Comparison of ENCODE assay signal across 13 cellular contexts in the genomic region with DNA sequence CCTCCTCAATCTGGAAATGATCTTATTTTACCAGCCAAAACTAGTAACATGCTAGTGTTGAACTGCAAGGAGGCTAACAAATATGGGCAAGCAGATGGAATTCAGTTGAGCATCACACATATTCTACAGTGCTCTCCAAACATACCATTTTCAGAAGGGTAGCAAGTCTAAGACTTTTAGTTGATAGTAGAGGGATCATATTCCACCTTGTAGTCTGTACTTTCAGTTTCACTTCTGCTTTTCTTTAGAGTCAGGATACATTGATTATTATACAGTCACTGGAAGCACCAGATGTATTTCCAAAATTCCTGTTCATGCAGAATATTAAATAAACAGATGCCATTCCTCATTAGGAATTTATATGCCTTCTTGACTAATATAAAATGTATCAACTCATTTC.
A peak's percentile ranks its signal among the peaks of the same experiment; 100 is the strongest.
DNase-seq lines count a peak whose midpoint lies in the region; ATAC-seq and TF ChIP-seq lines count a peak whose summit lies in the region.
"Had no signal": no experiment of that assay in that cellular context is flagged by ENCODE, and none has a peak within 500 bp of the region (broad histone marks: within the 10 kb centered on the region; RNA-seq: fewer than 3 reads in every experiment).

No MANE protein-coding gene starts in this region.

- no peak for TF ChIP-seq CTCF in fibroblast of lung (conservative IDR thresholded peaks at IDR 0.05 in 1 of 2, IDR thresholded peaks at IDR 0.05 in 1 of 2; ENCODE audit: low read depth in 1 of 2, low read length in 2 of 2)

- peak overlapping the region; percentile 74 for H3K4me2 ChIP-seq in fibroblast of lung (ENCODE audit: extremely low read depth, insufficient read depth, low read length)

- H3K27me3 ChIP-seq in fibroblast of lung (ENCODE audit: control insufficient read depth, insufficient read depth, low read length): no peaks in the 10 kb centered on the region
- H3K27me3 ChIP-seq: neutrophil had no signal

- no peaks in the 10 kb centered on the region for H4K20me1 ChIP-seq in fibroblast of lung (ENCODE audit: control insufficient read depth, extremely low read depth, insufficient read depth, low read length)

- no peak overlapping the region for H3K27ac ChIP-seq in fibroblast of lung (ENCODE audit: insufficient read depth, low read length)
- H3K27ac ChIP-seq: neutrophil had no signal

- no peak overlapping the region for H3K9ac ChIP-seq in fibroblast of lung (ENCODE audit: insufficient read depth, low read length)

- no peaks in the 10 kb centered on the region for H3K4me1 ChIP-seq in fibroblast of lung (ENCODE audit: control insufficient read depth, extremely low read depth, insufficient read depth, low read length)

- H2AFZ ChIP-seq in fibroblast of lung (ENCODE audit: low read length): peak overlapping the region; percentile 91

- H3K4me3 ChIP-seq in fibroblast of lung (replicated peaks in 1 of 4; ENCODE audit: control extremely low read depth in 1 of 4, insufficient read depth in 1 of 4, low read depth in 3 of 4, low read length in 4 of 4): peak overlapping the region in 3 of 4 experiments; percentile 11 to 46 (median 12)

- no peaks in the 10 kb centered on the region for H3K9me3 ChIP-seq in fibroblast of lung (ENCODE audit: control insufficient read depth, insufficient read depth, low read depth, low read length)
- H3K9me3 ChIP-seq: neutrophil had no signal

- peak; percentile 51 for ATAC-seq in HG02798 (IDR thresholded peaks at IDR 0.05; ENCODE audit: poor library complexity, unreplicated experiment)

- no peaks in the 10 kb centered on the region for H3K79me2 ChIP-seq in fibroblast of lung (ENCODE audit: control insufficient read depth, insufficient read depth, low read length)

- H3K36me3 ChIP-seq in fibroblast of lung (ENCODE audit: control insufficient read depth, insufficient read depth, low read length): no peaks in the 10 kb centered on the region
- H3K36me3 ChIP-seq: neutrophil had no signal

- DNase-seq in ELR (ENCODE audit: low read depth) (peak; percentile 21), OCI-M1 (lab: John Stamatoyannopoulos, UW) (peak; percentile 85), fibroblast of lung (ENCODE audit: low read depth in 2 of 2) (peak in 1 of 2 donors; percentile 45), GM19238 (ENCODE audit: insufficient read length, low spot score) (no peak), inferior parietal cortex (ENCODE audit: extremely low spot score) (no peak), NCI-H1694 treated with DMSO at 0.1 percent for 48 hours (lab: John Stamatoyannopoulos, UW) (no peak)
- no peak for DNase-seq in activated CD4-positive, alpha-beta T cell treated with anti-CD3 and anti-CD28 coated beads, Interleukin-2, amount 50 U/mL, for 48 hours
- DNase-seq: head of caudate nucleus; NCI-H1694; stimulated activated CD4-positive, alpha-beta T cell treated with anti-CD3 and anti-CD28 coated beads, Interleukin-12 subunit alpha, Interleukin-12 subunit beta, amount 100 ng/mL, for 4 hours; T-helper 2 cell had no signal

Comparison
In these comparisons a context has a peak if more than half of its experiments do, and no peak if none do; other contexts are left out.
1. DNase-seq: peak in ELR (single experiment) and OCI-M1 (single experiment); none in GM19238 (single experiment), inferior parietal cortex (single experiment), NCI-H1694 treated with DMSO at 0.1 percent for 48 hours (single experiment) and activated CD4-positive, alpha-beta T cell treated with anti-CD3 and anti-CD28 coated beads, Interleukin-2, amount 50 U/mL, for 48 hours (0 of 2).